In the genomic region with DNA sequence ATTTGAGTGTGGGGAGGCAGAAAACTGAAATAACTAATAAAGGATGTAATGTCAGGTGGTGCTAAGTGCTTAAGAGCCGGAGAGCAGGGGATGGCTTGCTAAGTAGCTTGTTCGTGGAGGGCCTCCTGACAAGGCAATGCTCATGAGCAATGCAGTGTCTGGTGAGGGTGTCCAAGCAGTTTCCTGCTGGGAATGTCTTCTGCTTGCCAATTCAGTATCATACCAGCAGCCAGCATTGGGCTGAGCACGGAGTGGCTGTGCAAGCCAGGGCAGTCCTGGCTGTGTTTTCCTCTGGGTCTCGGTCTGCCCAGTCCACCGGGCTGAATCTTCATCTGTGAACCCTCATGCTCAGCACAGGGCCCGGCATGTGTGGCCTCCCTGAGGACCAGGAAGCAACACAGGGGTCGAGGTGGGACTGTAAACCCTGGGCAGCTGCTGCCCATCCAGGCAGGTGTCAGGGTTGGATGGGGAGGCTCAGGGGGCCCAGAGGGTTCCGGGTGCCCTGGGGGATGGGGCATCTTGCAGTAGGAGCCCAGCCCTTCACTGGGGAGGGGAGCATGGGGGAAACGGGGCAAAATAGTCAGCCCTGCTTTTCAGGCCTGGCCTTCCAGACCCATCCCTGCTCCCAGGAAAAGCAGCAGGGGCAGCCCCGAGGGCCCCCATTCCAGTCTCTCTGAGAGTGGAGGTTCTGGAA, we compare ENCODE assay signal across 25 cellular contexts. TPM values are rescaled to one million over a fixed set of nuclear protein-coding genes. Genes with fewer than 3 reads are reported as not detected.
DNase-seq lines count a peak whose midpoint lies in the region; ATAC-seq and TF ChIP-seq lines count a peak whose summit lies in the region.
"Had no signal": no experiment of that assay in that cellular context is flagged by ENCODE, and none has a peak within 500 bp of the region (broad histone marks: within the 10 kb centered on the region; RNA-seq: fewer than 3 reads in every experiment).

No MANE protein-coding gene starts in this region.

- peak overlapping the region; percentile 66 for H3K18ac ChIP-seq in neuronal stem cell (ENCODE audit: low read length)

- H3K4me1 ChIP-seq in SJCRH30 (peaks cover 59% of the 10 kb centered on the region), neuronal stem cell (ENCODE audit: control insufficient read depth in 2 of 2, insufficient read depth in 1 of 2, low read depth in 1 of 2, low read length in 2 of 2) (peaks cover 2 to 5% of the 10 kb centered on the region in 2 donors), HAP-1 (peaks cover 4% of the 10 kb centered on the region)
- H3K4me1 ChIP-seq: BE2C had no signal

- H3K36me3 ChIP-seq in SJCRH30 = no peaks in the 10 kb centered on the region
- no peaks in the 10 kb centered on the region for H3K36me3 ChIP-seq in neuronal stem cell (replicated peaks in 1 of 2; ENCODE audit: control insufficient read depth in 2 of 2, insufficient read depth in 2 of 2, low read length in 2 of 2)
- H3K36me3 ChIP-seq in HAP-1 (replicated peaks) = no peaks in the 10 kb centered on the region
- H3K36me3 ChIP-seq: BE2C, brain microvascular endothelial cell, transverse colon had no signal

- H2BK15ac ChIP-seq in neuronal stem cell (ENCODE audit: low read length) = peak overlapping the region; percentile 33

- no peak overlapping the region for H3K4me2 ChIP-seq in neuronal stem cell (ENCODE audit: insufficient read depth, low read length, poor library complexity, severe bottlenecking)

- in situ Hi-C loops in HAP-1 (cut with MboI; ENCODE audit: low sequenced_read_pairs) = no loop called here

- H3K14ac ChIP-seq in neuronal stem cell (ENCODE audit: low read length) = no peak overlapping the region

- H3K9ac ChIP-seq in neuronal stem cell (ENCODE audit: low read depth, low read length, poor library complexity) = no peak overlapping the region

- H2BK12ac ChIP-seq in neuronal stem cell (ENCODE audit: low read length) = no peak overlapping the region

- H3K4me3 ChIP-seq in AG10803 (ENCODE audit: low read length) (no peak overlapping the region), SJCRH30 (no peak overlapping the region), neuronal stem cell (ENCODE audit: low read length in 2 of 2) (no peak overlapping the region), HAP-1 (no peak overlapping the region)
- H3K4me3 ChIP-seq: GM12878, transverse colon had no signal

- no peak for TF ChIP-seq CTCF in AG10803 (conservative IDR thresholded peaks at IDR 0.05; ENCODE audit: low read length)

- H4K91ac ChIP-seq in neuronal stem cell (ENCODE audit: low read depth, low read length, poor library complexity) = no peak overlapping the region

- no peak overlapping the region for H3K4ac ChIP-seq in neuronal stem cell (ENCODE audit: low read length)

- no peaks in the 10 kb centered on the region for H3K9me3 ChIP-seq in SJCRH30 (replicated peaks)
- no peaks in the 10 kb centered on the region for H3K9me3 ChIP-seq in neuronal stem cell (replicated peaks in 1 of 2; ENCODE audit: control insufficient read depth in 2 of 2, insufficient read depth in 1 of 2, low read depth in 1 of 2, low read length in 2 of 2)
- no peaks in the 10 kb centered on the region for H3K9me3 ChIP-seq in HAP-1
- H3K9me3 ChIP-seq: BE2C, transverse colon had no signal

- H3K27me3 ChIP-seq in SJCRH30 = no peaks in the 10 kb centered on the region
- peaks cover 0 to 24% (median 0%) of the 10 kb centered on the region in 3 experiments for H3K27me3 ChIP-seq in neuronal stem cell (ENCODE audit: control insufficient read depth in 3 of 3, insufficient read depth in 3 of 3, low read depth in 1 of 3, low read length in 3 of 3)
- no peaks in the 10 kb centered on the region for H3K27me3 ChIP-seq in HAP-1 (ENCODE audit: low read depth)
- H3K27me3 ChIP-seq: BE2C, brain microvascular endothelial cell, transverse colon had no signal

- intact Hi-C loops in Right ventricle myocardium superior (cut with DNase I) = no loop called here

- H3K27ac ChIP-seq in SJCRH30 = peak overlapping the region; percentile 15; the same call in 1 of the 2 replicates
- H3K27ac ChIP-seq in neuronal stem cell (replicated peaks; ENCODE audit: low read length) = no peak overlapping the region
- H3K27ac ChIP-seq: brain microvascular endothelial cell had no signal

- peak overlapping the region; percentile 46 for H3K23ac ChIP-seq in neuronal stem cell (ENCODE audit: low read depth, low read length, poor library complexity)

- ATAC-seq in Right ventricle myocardium superior (ENCODE audit: poor library complexity) = peak; percentile 58
- no peak for ATAC-seq in HG03520 (IDR thresholded peaks at IDR 0.05; ENCODE audit: unreplicated experiment)
- ATAC-seq: activated naive CD8-positive, alpha-beta T cell treated with anti-CD3 and anti-CD28 coated beads, Interleukin-2, amount 50 U/mL, for 24 hours; GM12878; PC-3 had no signal

- H2BK120ac ChIP-seq in neuronal stem cell (ENCODE audit: low read depth, low read length) = no peak overlapping the region

- no peaks in the 10 kb centered on the region for H3K79me1 ChIP-seq in neuronal stem cell (ENCODE audit: low read depth, low read length)

- DNase-seq in AG10803 (ENCODE audit: low read depth) (peak; percentile 69), SJCRH30 (no peak), Right ventricle myocardium superior (no peak), neuronal stem cell (ENCODE audit: low spot score) (no peak), KG1 (lab: John Stamatoyannopoulos, UW) (no peak), HAP-1 (ENCODE audit: low spot score in 2 of 2) (no peak), T1000 (lab: John Stamatoyannopoulos, UW) (no peak)
- DNase-seq: activated CD4-positive, alpha-beta T cell treated with anti-CD3 and anti-CD28 coated beads for 1 hour; activated effector memory CD4-positive, alpha-beta T cell treated with anti-CD3 and anti-CD28 coated beads, Interleukin-2, amount 50 U/mL, for 16 hours; activated naive CD8-positive, alpha-beta T cell treated with anti-CD3 and anti-CD28 coated beads, Interleukin-2, amount 50 U/mL, for 24 hours; BE2C; brain microvascular endothelial cell; DMS79; effector CD4-positive, alpha-beta T cell; H9; NCI-H1105 treated with DMSO at 0.1 percent for 48 hours; nephron progenitor cell; PC-3; SIG-M5; transverse colon had no signal

- no CpG with 5 or more reads among the region's 10 CpGs for WGBS in neuronal stem cell (ENCODE audit: extremely low coverage in 2 of 2, insufficient read length in 2 of 2, insufficient replicate concordance in 1 of 2), 2 donors

- H2AK5ac ChIP-seq in neuronal stem cell (ENCODE audit: low read depth, low read length) = peak overlapping the region; percentile 15

- H2BK5ac ChIP-seq in neuronal stem cell (ENCODE audit: low read length) = no peak overlapping the region

- H2AFZ ChIP-seq in neuronal stem cell (ENCODE audit: low read length) = no peak overlapping the region

- peak overlapping the region; percentile 98 for H4K8ac ChIP-seq in neuronal stem cell (ENCODE audit: low read depth, low read length)

RNA-seq across cellular contexts. Expression of gene EDN2, which starts 27.5 kb away (rescaled TPM):
- 0.18 and 0.32 TPM in 2 replicates for total RNA-seq in SJCRH30 (2014; rRNA removed; shearing (Covaris generic))
- 0.27 TPM for total RNA-seq in Right ventricle myocardium superior
- polyA plus RNA-seq in neuronal stem cell (2013, experiment 1 of 2) = 0.04 TPM
- not detected for polyA plus RNA-seq in neuronal stem cell (2013, experiment 2 of 2)
- total RNA-seq: frontal cortex; mononuclear cell; T-helper 1 cell treated with Interleukin-12 subunit alpha and Interleukin-12 subunit beta and Interleukin-4 antibody, amounts not matched to agents 30 ng/mL and 1 ng/mL, for 36 hours had no signal
